Comparison of ENCODE assay signal across 1 cellular context in genomic region chr20:38961530-38962043, GRCh38.
TF ChIP-seq lines count a peak whose summit lies in the region.

No MANE protein-coding gene starts in this region.

TF ChIP-seq in GM12878, 131 proteins besides CTCF, POLR2A, EP300 and RAD21:
- peak; percentile 39 for TF ChIP-seq NKRF (conservative IDR thresholded peaks at IDR 0.05)
- TF ChIP-seq E2F8 (IDR thresholded peaks at IDR 0.05; ENCODE audit: low read depth, partially characterized antibody): no peak
- peak; percentile 18 for TF ChIP-seq KLF5 (IDR thresholded peaks at IDR 0.05; ENCODE audit: partially characterized antibody)
